Comparison of ENCODE assay signal across 30 cellular contexts in the genomic region with DNA sequence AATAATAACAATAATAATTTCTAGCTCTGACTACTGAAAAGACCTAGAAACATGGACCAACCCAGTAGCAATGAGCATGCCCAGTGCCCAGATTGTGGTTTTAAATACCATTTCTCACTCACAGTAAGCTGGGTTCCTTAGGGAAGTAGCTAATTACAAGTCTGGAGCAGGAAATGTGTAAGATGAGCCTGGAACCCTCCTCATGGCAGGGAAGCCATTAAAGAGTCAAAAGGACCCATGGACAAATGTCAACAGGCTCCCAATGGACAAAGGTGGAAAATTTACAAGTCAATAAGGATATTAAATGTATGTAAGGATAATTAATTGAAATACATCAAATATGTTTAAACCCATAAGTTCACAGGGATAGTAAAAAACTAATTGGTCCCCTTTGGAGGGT.
"Had no signal": no experiment of that assay in that cellular context is flagged by ENCODE, and none has a peak within 500 bp of the region (broad histone marks: within the 10 kb centered on the region; RNA-seq: fewer than 3 reads in every experiment).

No MANE protein-coding gene starts in this region.

- H3K27me3 ChIP-seq: ascending aorta, brain microvascular endothelial cell, dorsolateral prefrontal cortex had no signal

- H3K9me3 Mint-ChIP-seq: activated CD4-positive, alpha-beta T cell treated with anti-CD3 and anti-CD28 coated beads, Interleukin-2, amount 10 ng/mL, durations not matched to agents 24 days and 14 days; activated naive CD4-positive, alpha-beta T cell treated with anti-CD3 and anti-CD28 coated beads, Interleukin-2, amount 10 ng/mL, durations not matched to agents 7 days and 5 days; activated naive CD8-positive, alpha-beta T cell treated with anti-CD3 and anti-CD28 coated beads, Interleukin-2, amount 10 ng/mL, durations not matched to agents 7 days and 5 days; central memory CD8-positive, alpha-beta T cell; T-helper 1 cell treated with Interleukin-12 subunit alpha and Interleukin-12 subunit beta and Interleukin-4 antibody, amounts not matched to agents 30 μg/mL and 1 μg/mL, for 36 hours; T-helper 2 cell treated with Interferon-gamma antibody and Interleukin-4, amounts not matched to agents 5 μg/mL and 100 μg/mL, for 36 hours had no signal

- H3K4me1 ChIP-seq: ascending aorta had no signal

- H3K27me3 Mint-ChIP-seq: activated naive CD4-positive, alpha-beta T cell treated with anti-CD3 and anti-CD28 coated beads, Interleukin-2, amount 10 ng/mL, durations not matched to agents 7 days and 5 days had no signal

- H3K4me3 ChIP-seq: ascending aorta, coronary artery, dorsolateral prefrontal cortex had no signal

- H3K4me3 Mint-ChIP-seq: activated CD4-positive, alpha-beta memory T cell treated with anti-CD3 and anti-CD28 coated beads for 36 hours; activated CD4-positive, alpha-beta T cell treated with anti-CD3 and anti-CD28 coated beads for 36 hours; activated CD4-positive, alpha-beta T cell treated with anti-CD3 and anti-CD28 coated beads, Interleukin-2, amount 10 ng/mL, durations not matched to agents 24 days and 14 days; activated CD8-positive, alpha-beta memory T cell treated with anti-CD3 and anti-CD28 coated beads, Interleukin-2, amount 10 ng/mL, durations not matched to agents 7 days and 5 days; activated CD8-positive, alpha-beta T cell treated with anti-CD3 and anti-CD28 coated beads, Interleukin-2, amount 10 ng/mL, durations not matched to agents 7 days and 5 days; activated naive CD4-positive, alpha-beta T cell treated with anti-CD3 and anti-CD28 coated beads, Interleukin-2, amount 10 ng/mL, durations not matched to agents 7 days and 5 days; activated naive CD8-positive, alpha-beta T cell treated with anti-CD3 and anti-CD28 coated beads, Interleukin-2, amount 10 ng/mL, durations not matched to agents 7 days and 5 days; activated T-cell treated with anti-CD3 and anti-CD28 coated beads, Interleukin-2, amount 50 U/mL, for 72 hours; central memory CD8-positive, alpha-beta T cell; dendritic cell treated with granulocyte-macrophage colony-stimulating factor and Interleukin-4, amounts not matched to agents 40 ng/mL and 50 ng/mL, for 4 days; endodermal cell; T-helper 1 cell treated with Interleukin-12 subunit alpha and Interleukin-12 subunit beta and Interleukin-4 antibody, amounts not matched to agents 30 μg/mL and 1 μg/mL, for 36 hours; T-helper 2 cell treated with Interferon-gamma antibody and Interleukin-4, amounts not matched to agents 5 μg/mL and 100 μg/mL, for 36 hours had no signal

- H3K9me3 ChIP-seq: ascending aorta had no signal

- H3K27ac Mint-ChIP-seq: activated CD4-positive, alpha-beta memory T cell treated with anti-CD3 and anti-CD28 coated beads for 36 hours; activated CD4-positive, alpha-beta T cell treated with anti-CD3 and anti-CD28 coated beads for 36 hours; activated CD4-positive, alpha-beta T cell treated with anti-CD3 and anti-CD28 coated beads, Interleukin-2, amount 10 ng/mL, durations not matched to agents 24 days and 14 days; activated CD8-positive, alpha-beta memory T cell treated with anti-CD3 and anti-CD28 coated beads, Interleukin-2, amount 10 ng/mL, durations not matched to agents 7 days and 5 days; activated CD8-positive, alpha-beta T cell treated with anti-CD3 and anti-CD28 coated beads, Interleukin-2, amount 10 ng/mL, durations not matched to agents 7 days and 5 days; activated naive CD4-positive, alpha-beta T cell treated with anti-CD3 and anti-CD28 coated beads, Interleukin-2, amount 10 ng/mL, durations not matched to agents 7 days and 5 days; activated naive CD4-positive, alpha-beta T cell treated with anti-CD3 and anti-CD28 coated beads, Interleukin-2, amount 50 U/mL, for 72 hours; activated naive CD8-positive, alpha-beta T cell treated with anti-CD3 and anti-CD28 coated beads, Interleukin-2, amount 10 ng/mL, durations not matched to agents 7 days and 5 days; activated T-cell treated with anti-CD3 and anti-CD28 coated beads, Interleukin-2, amount 50 U/mL, for 72 hours; dendritic cell treated with granulocyte-macrophage colony-stimulating factor and Interleukin-4, amounts not matched to agents 40 ng/mL and 50 ng/mL, for 4 days; endodermal cell; T-helper 1 cell treated with Interleukin-12 subunit alpha and Interleukin-12 subunit beta and Interleukin-4 antibody, amounts not matched to agents 30 μg/mL and 1 μg/mL, for 36 hours; T-helper 2 cell treated with Interferon-gamma antibody and Interleukin-4, amounts not matched to agents 5 μg/mL and 100 μg/mL, for 36 hours had no signal

- H3K36me3 ChIP-seq: brain microvascular endothelial cell, WERI-Rb-1 had no signal

- H3K4me1 Mint-ChIP-seq: activated CD4-positive, alpha-beta T cell treated with anti-CD3 and anti-CD28 coated beads for 36 hours; activated CD4-positive, alpha-beta T cell treated with anti-CD3 and anti-CD28 coated beads, Interleukin-2, amount 10 ng/mL, durations not matched to agents 24 days and 14 days; activated CD8-positive, alpha-beta memory T cell treated with anti-CD3 and anti-CD28 coated beads, Interleukin-2, amount 10 ng/mL, durations not matched to agents 7 days and 5 days; activated naive CD4-positive, alpha-beta T cell treated with anti-CD3 and anti-CD28 coated beads, Interleukin-2, amount 10 ng/mL, durations not matched to agents 7 days and 5 days; activated naive CD8-positive, alpha-beta T cell treated with anti-CD3 and anti-CD28 coated beads, Interleukin-2, amount 10 ng/mL, durations not matched to agents 7 days and 5 days; central memory CD8-positive, alpha-beta T cell; endodermal cell had no signal

- ATAC-seq: activated CD4-positive, alpha-beta T cell treated with anti-CD3 and anti-CD28 coated beads for 36 hours; activated CD8-positive, alpha-beta memory T cell treated with anti-CD3 and anti-CD28 coated beads, Interleukin-2, amount 10 ng/mL, durations not matched to agents 7 days and 5 days; activated CD8-positive, alpha-beta T cell treated with anti-CD3 and anti-CD28 coated beads, Interleukin-2, amount 10 ng/mL, durations not matched to agents 7 days and 5 days; activated naive CD4-positive, alpha-beta T cell treated with anti-CD3 and anti-CD28 coated beads, Interleukin-2, amount 50 U/mL, for 72 hours; activated T-cell treated with anti-CD3 and anti-CD28 coated beads, Interleukin-2, amount 50 U/mL, for 72 hours; esophagus mucosa had no signal

- DNase-seq: activated CD4-positive, alpha-beta memory T cell treated with anti-CD3 and anti-CD28 coated beads for 36 hours; activated CD4-positive, alpha-beta T cell treated with anti-CD3 and anti-CD28 coated beads for 36 hours; activated CD4-positive, alpha-beta T cell treated with anti-CD3 and anti-CD28 coated beads, Interleukin-2, amount 10 ng/mL, durations not matched to agents 24 days and 14 days; activated CD4-positive, CD25-positive, alpha-beta regulatory T cell; activated CD4-positive, CD25-positive, alpha-beta regulatory T cell treated with anti-CD3 and anti-CD28 coated beads, Interleukin-2, amount 50 U/mL, for 72 hours; activated CD8-positive, alpha-beta memory T cell treated with anti-CD3 and anti-CD28 coated beads, Interleukin-2, amount 10 ng/mL, durations not matched to agents 7 days and 5 days; activated CD8-positive, alpha-beta memory T cell treated with anti-CD3 and anti-CD28 coated beads, Interleukin-2, amount 50 U/mL, for 4 hours; activated CD8-positive, alpha-beta T cell treated with anti-CD3 and anti-CD28 coated beads, Interleukin-2, amount 10 ng/mL, durations not matched to agents 7 days and 5 days; activated gamma-delta T cell; activated naive CD4-positive, alpha-beta T cell; activated naive CD4-positive, alpha-beta T cell treated with anti-CD3 and anti-CD28 coated beads, Interleukin-2, amount 10 ng/mL, durations not matched to agents 7 days and 5 days; activated naive CD8-positive, alpha-beta T cell treated with anti-CD3 and anti-CD28 coated beads, Interleukin-2, amount 10 ng/mL, durations not matched to agents 7 days and 5 days; activated T-cell treated with anti-CD3 and anti-CD28 coated beads, Interleukin-2, amount 50 U/mL, for 1 hour; activated T-cell treated with anti-CD3 and anti-CD28 coated beads, Interleukin-2, amount 50 U/mL, for 72 hours; brain microvascular endothelial cell; dorsolateral prefrontal cortex; effector memory CD4-positive, alpha-beta T cell; endodermal cell; foreskin fibroblast; head of caudate nucleus; T1000; WERI-Rb-1 had no signal

- H3K27ac ChIP-seq: ascending aorta, brain microvascular endothelial cell, coronary artery, dorsolateral prefrontal cortex, WERI-Rb-1 had no signal

- H3K36me3 Mint-ChIP-seq: activated CD4-positive, alpha-beta memory T cell treated with anti-CD3 and anti-CD28 coated beads for 36 hours; activated CD8-positive, alpha-beta memory T cell treated with anti-CD3 and anti-CD28 coated beads, Interleukin-2, amount 10 ng/mL, durations not matched to agents 7 days and 5 days; activated naive CD4-positive, alpha-beta T cell treated with anti-CD3 and anti-CD28 coated beads, Interleukin-2, amount 10 ng/mL, durations not matched to agents 7 days and 5 days; activated naive CD4-positive, alpha-beta T cell treated with anti-CD3 and anti-CD28 coated beads, Interleukin-2, amount 50 U/mL, for 72 hours; activated naive CD8-positive, alpha-beta T cell treated with anti-CD3 and anti-CD28 coated beads, Interleukin-2, amount 10 ng/mL, durations not matched to agents 7 days and 5 days had no signal
